Comparison of ENCODE assay signal across 16 cellular contexts in the genomic region with DNA sequence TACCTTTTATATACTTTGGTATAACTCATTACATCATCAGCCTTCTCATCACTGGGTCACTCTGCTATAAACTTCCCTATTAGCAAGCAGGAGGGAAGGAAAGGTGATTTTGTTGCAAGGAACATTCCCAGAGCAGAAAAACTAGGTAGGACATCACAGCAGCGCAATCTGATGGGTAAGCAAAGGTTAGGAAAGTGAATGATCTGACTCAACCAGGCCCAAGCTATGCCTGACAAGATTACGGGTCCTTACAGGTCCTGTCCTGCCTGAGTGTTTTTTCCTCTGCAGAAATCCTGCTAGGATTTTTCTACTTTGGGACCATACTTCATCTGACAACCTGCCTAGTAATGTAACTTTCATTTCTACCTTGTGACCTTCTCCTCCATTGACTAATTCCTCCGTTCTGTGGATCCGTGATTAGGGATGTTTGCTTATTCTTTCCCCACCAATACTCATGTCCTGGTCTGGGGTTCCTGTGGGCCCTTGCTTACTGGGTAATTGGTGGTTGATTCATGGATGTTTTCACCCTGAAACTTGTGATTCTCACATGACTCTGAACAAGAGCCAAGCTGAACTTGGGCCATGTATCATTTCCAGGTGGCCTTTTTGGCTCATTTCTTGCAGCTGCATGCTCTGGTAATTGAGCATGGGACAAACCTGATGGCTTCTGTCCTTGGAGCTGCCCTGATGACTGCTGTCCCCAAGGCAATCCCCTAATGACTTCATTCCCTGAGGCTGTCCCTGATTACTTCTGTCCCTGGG.
"Had no signal": no experiment of that assay in that cellular context is flagged by ENCODE, and none has a peak within 500 bp of the region (broad histone marks: within the 10 kb centered on the region; RNA-seq: fewer than 3 reads in every experiment).

No MANE protein-coding gene starts in this region.

- DNase-seq: activated CD4-positive, alpha-beta T cell treated with anti-CD3 and anti-CD28 coated beads for 4 hours; activated gamma-delta T cell treated with Interleukin-2 at 50 U/mL for 16 hours; amygdala; body of pancreas; effector CD8-positive, alpha-beta T cell; mucosa of descending colon; naive thymus-derived CD4-positive, alpha-beta T cell; pancreas; sigmoid colon; spleen; stimulated activated naive CD8-positive, alpha-beta T cell treated with anti-CD3 and anti-CD28 coated beads, Interleukin-15, amount 100 ng/mL, for 72 hours; testis; upper lobe of left lung had no signal

- H3K4me3 Mint-ChIP-seq: activated naive CD8-positive, alpha-beta T cell; naive thymus-derived CD4-positive, alpha-beta T cell; stimulated activated naive CD8-positive, alpha-beta T cell treated with anti-CD3 and anti-CD28 coated beads, Interleukin-15, amount 100 ng/mL, for 72 hours; WTC11 had no signal

- H3K36me3 ChIP-seq: pancreas, sigmoid colon, spleen, upper lobe of left lung had no signal

- H3K4me3 ChIP-seq: body of pancreas, mucosa of descending colon, pancreas, sigmoid colon, spleen, testis, upper lobe of left lung had no signal

- H3K9me3 ChIP-seq: body of pancreas, mucosa of descending colon, pancreas, sigmoid colon, spleen, testis, upper lobe of left lung had no signal

- ATAC-seq: body of pancreas; left lobe of liver; mucosa of descending colon; naive thymus-derived CD4-positive, alpha-beta T cell; pancreas; stimulated activated naive CD8-positive, alpha-beta T cell treated with anti-CD3 and anti-CD28 coated beads, Interleukin-15, amount 100 ng/mL, for 72 hours; WTC11 had no signal

- H3K4me1 ChIP-seq: pancreas, sigmoid colon, testis had no signal

- H3K27me3 ChIP-seq: body of pancreas, pancreas, sigmoid colon, spleen, testis, upper lobe of left lung had no signal

- H3K27ac ChIP-seq: body of pancreas, pancreas, sigmoid colon, spleen, testis, upper lobe of left lung had no signal

- H3K4me1 Mint-ChIP-seq: stimulated activated naive CD8-positive, alpha-beta T cell treated with anti-CD3 and anti-CD28 coated beads, Interleukin-15, amount 100 ng/mL, for 72 hours had no signal

- H3K36me3 Mint-ChIP-seq: activated naive CD8-positive, alpha-beta T cell; naive thymus-derived CD4-positive, alpha-beta T cell; WTC11 had no signal

- H3K9me3 Mint-ChIP-seq: naive thymus-derived CD4-positive, alpha-beta T cell; stimulated activated naive CD8-positive, alpha-beta T cell treated with anti-CD3 and anti-CD28 coated beads, Interleukin-15, amount 100 ng/mL, for 72 hours; WTC11 had no signal

- H3K27ac Mint-ChIP-seq: activated naive CD8-positive, alpha-beta T cell; naive thymus-derived CD4-positive, alpha-beta T cell; stimulated activated naive CD8-positive, alpha-beta T cell treated with anti-CD3 and anti-CD28 coated beads, Interleukin-15, amount 100 ng/mL, for 72 hours; WTC11 had no signal
